ENCODE assay signal across 8 cellular contexts in the genomic region with DNA sequence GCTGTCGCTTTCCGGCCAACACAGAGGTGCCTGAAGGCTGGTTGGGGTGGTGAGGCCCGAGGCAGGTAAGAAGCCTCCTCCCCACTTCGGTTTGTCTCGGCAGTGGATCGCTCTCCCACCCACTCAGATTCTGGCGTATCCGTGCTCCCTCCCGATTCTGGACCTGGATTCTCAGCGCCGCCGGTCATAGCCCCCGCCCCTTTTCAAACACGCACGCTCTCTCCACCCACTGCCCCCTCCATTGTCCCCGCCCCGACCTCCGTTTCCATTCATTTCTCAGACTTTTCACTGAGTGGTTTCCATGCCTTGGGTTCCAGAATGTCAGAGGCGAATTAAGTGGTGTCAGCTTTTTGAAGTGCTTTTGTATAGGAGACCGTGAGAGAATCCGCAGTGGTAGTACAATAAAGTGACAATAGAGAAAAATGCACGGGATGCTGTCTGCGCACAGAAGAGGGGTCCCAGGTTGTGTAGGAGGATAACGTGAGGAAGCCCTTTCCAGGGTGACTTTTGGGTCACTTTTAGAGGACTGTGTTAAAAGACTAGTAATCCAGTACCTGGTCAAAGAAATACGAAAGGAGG. TPM values are rescaled to one million over a fixed set of nuclear protein-coding genes. Genes with fewer than 3 reads are reported as not detected.
DNase-seq lines count a peak whose midpoint lies in the region; ATAC-seq, FAIRE-seq and TF ChIP-seq lines count a peak whose summit lies in the region.

A gene (plus strand): TSS at position 4 of the 579 bp plus-strand sequence. CDS start 21,221 bp downstream, outside the sequence.

- CTCF ChIA-PET in HepG2 (lab: Yijun Ruan, JAX; ENCODE audit: low intra/inter-chr PET ratio, low total read pairs): no interaction called here

- TSS peak; percentile 87 for BruUV-seq in HepG2 (replicated peaks; lab: Mats Ljungman, UMichigan)

- TF ChIP-seq POLR2A in NB4 (IDR thresholded peaks at IDR 0.05; ENCODE audit: extremely low read depth, insufficient read length) (peak; percentile 81), HepG2 (IDR thresholded peaks at IDR 0.05; ENCODE audit: insufficient read depth in 1 of 2, low read depth in 2 of 2, low read length in 2 of 2) (peak; percentile 91 to 93), tibial nerve (IDR thresholded peaks at IDR 0.05) (no peak)

- TF ChIP-seq EP300 in HepG2 (IDR thresholded peaks at IDR 0.05; ENCODE audit: low read depth in 2 of 2, low read length in 2 of 2): no peak
- no peak for TF ChIP-seq EP300 in HepG2 (CRISPR knock-in tag; IDR thresholded peaks at IDR 0.05; ENCODE audit: borderline replicate concordance)
- TF ChIP-seq EP300 in tibial nerve (IDR thresholded peaks at IDR 0.05): peak in 1 of 2 donors; percentile 2

- H3K4me3 ChIP-seq in NB4 (ENCODE audit: low read depth, low read length): peak within 1 kb of the TSS; percentile 84
- peak within 1 kb of the TSS; percentile 98 for H3K4me3 ChIP-seq in bronchial epithelial cell (ENCODE audit: low read depth, low read length)
- peak within 1 kb of the TSS; percentile 93 to 98 (median 96) for H3K4me3 ChIP-seq in HepG2 (replicated peaks in 1 of 3; ENCODE audit: insufficient read depth in 1 of 3, low read depth in 2 of 3, low read length in 3 of 3)
- peak within 1 kb of the TSS; percentile 70 to 98 (median 94) for H3K4me3 ChIP-seq in tibial nerve

- H3K9ac ChIP-seq in HepG2 (ENCODE audit: insufficient read depth, low read depth, low read length): peak within 1 kb of the TSS; percentile 91

- POLR2A ChIA-PET in HepG2 (lab: Yijun Ruan, JAX): interaction anchor here (0.6 to 1.5 kb wide), 8 partner anchors 12 to 340 kb away, joined by 3 to 5 read pairs (median 3); no protein-coding TSS in a partner anchor

- intact Hi-C loops in HepG2 (cut with micrococcal nuclease; ENCODE audit: unreplicated experiment): no loop called here

- H3K4me2 ChIP-seq in HepG2 (ENCODE audit: low read depth, low read length): peak within 1 kb of the TSS; percentile 96

- under 1% methylated on average over 23 of the region's 25 CpGs for WGBS in HepG2 (ENCODE audit: low lambda C conversion rate)
- WGBS in tibial nerve, 2 donors: 1% methylated on average over 25 of the region's 25 CpGs

- H3K79me2 ChIP-seq in HepG2 (ENCODE audit: insufficient read depth, low read length): peaks cover 13% of the 10 kb centered on the region

- no peaks in the 10 kb centered on the region for H3K9me3 ChIP-seq in HepG2 (ENCODE audit: low read length)
- H3K9me3 ChIP-seq in tibial nerve: no peaks in the 10 kb centered on the region

- TF ChIP-seq CTCF in NB4 (IDR thresholded peaks at IDR 0.05; ENCODE audit: low read depth, low read length): no peak
- no peak for TF ChIP-seq CTCF in bronchial epithelial cell (IDR thresholded peaks at IDR 0.05; ENCODE audit: insufficient read depth, low read length, severe bottlenecking)
- TF ChIP-seq CTCF in HepG2 (CRISPR knock-in tag; IDR thresholded peaks at IDR 0.05): no peak
- no peak for TF ChIP-seq CTCF in tibial nerve (IDR thresholded peaks at IDR 0.05)

- in situ Hi-C loops in HepG2 (cut with HindIII; ENCODE audit: extremely low pct_ligation_motif_present, low pct_unique_long_range_greater_than_20kb): no loop called here

- peak; percentile 76 for DNase-seq in NCI-H146 treated with DMSO at 0.1 percent for 48 hours (lab: John Stamatoyannopoulos, UW; ENCODE audit: unreplicated experiment)
- no peak for DNase-seq in NCI-H146 (lab: John Stamatoyannopoulos, UW)
- DNase-seq in NB4 (ENCODE audit: low read depth): no peak
- no peak for DNase-seq in bronchial epithelial cell (ENCODE audit: low read depth)
- DNase-seq in HepG2 (ENCODE audit: low spot score): no peak
- DNase-seq in tibial nerve (ENCODE audit: low spot score in 2 of 2): no peak
- no peak for DNase-seq in GM19238 (ENCODE audit: insufficient read length, low spot score)

- H3K27me3 ChIP-seq in bronchial epithelial cell (ENCODE audit: control insufficient read depth, insufficient read depth, low read length) (no peaks in the 10 kb centered on the region), HepG2 (ENCODE audit: control insufficient read depth in 1 of 2, insufficient read depth in 2 of 2, low read length in 2 of 2) (no peaks in the 10 kb centered on the region), tibial nerve (no peaks in the 10 kb centered on the region)

- peak within 1 kb of the TSS; percentile 95 for H2AFZ ChIP-seq in HepG2 (ENCODE audit: low read length)

- H3K4me1 ChIP-seq in HepG2 (ENCODE audit: insufficient read depth, low read length) (peaks cover 26% of the 10 kb centered on the region), tibial nerve (peaks cover 0 to 44% (median 13%) of the 10 kb centered on the region in 4 donors)

- no peak for TF ChIP-seq RAD21 in HepG2 (CRISPR knock-in tag; IDR thresholded peaks at IDR 0.05)

- peak within 1 kb of the TSS; percentile 95 for H3K27ac ChIP-seq in HepG2 (ENCODE audit: extremely low read length, insufficient read depth, low read length)
- peak within 1 kb of the TSS; percentile 96 to 99 (median 97) for H3K27ac ChIP-seq in tibial nerve

- ATAC-seq in GM21717 (IDR thresholded peaks at IDR 0.05; ENCODE audit: unreplicated experiment) (peak; percentile 27), HepG2 (peak; percentile 63)

- no peak for FAIRE-seq in bronchial epithelial cell (lab: Jason Lieb, UNC)
- FAIRE-seq in HepG2 (lab: Jason Lieb, UNC): no peak

- H3K36me3 ChIP-seq in bronchial epithelial cell (ENCODE audit: control insufficient read depth, insufficient read depth, low read length): no peaks in the 10 kb centered on the region
- H3K36me3 ChIP-seq in HepG2 (replicated peaks in 1 of 2; ENCODE audit: control insufficient read depth in 1 of 2, insufficient read depth in 2 of 2, low read length in 2 of 2): no peaks in the 10 kb centered on the region
- H3K36me3 ChIP-seq in tibial nerve: no peaks in the 10 kb centered on the region

- no peaks in the 10 kb centered on the region for H4K20me1 ChIP-seq in HepG2 (ENCODE audit: insufficient read depth, low read length)

TF ChIP-seq in HepG2, 621 proteins besides CTCF, POLR2A, EP300 and RAD21 (continues in another document):
- TF ChIP-seq, protein P1, sequence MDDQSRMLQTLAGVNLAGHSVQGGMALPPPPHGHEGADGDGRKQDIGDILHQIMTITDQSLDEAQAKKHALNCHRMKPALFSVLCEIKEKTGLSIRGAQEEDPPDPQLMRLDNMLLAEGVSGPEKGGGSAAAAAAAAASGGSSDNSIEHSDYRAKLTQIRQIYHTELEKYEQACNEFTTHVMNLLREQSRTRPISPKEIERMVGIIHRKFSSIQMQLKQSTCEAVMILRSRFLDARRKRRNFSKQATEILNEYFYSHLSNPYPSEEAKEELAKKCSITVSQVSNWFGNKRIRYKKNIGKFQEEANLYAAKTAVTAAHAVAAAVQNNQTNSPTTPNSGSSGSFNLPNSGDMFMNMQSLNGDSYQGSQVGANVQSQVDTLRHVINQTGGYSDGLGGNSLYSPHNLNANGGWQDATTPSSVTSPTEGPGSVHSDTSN (CRISPR knock-in tag; IDR thresholded peaks at IDR 0.05; ENCODE audit: borderline replicate concordance): no peak
- TF ChIP-seq ZNF235 (CRISPR knock-in tag; IDR thresholded peaks at IDR 0.05; ENCODE audit: borderline replicate concordance) (no peak), ZNF746 (CRISPR knock-in tag; IDR thresholded peaks at IDR 0.05) (no peak), GTF2F1 (IDR thresholded peaks at IDR 0.05; ENCODE audit: low read length) (no peak), ZNF660 (CRISPR knock-in tag; IDR thresholded peaks at IDR 0.05; ENCODE audit: borderline replicate concordance, low read depth) (no peak), JUNB (CRISPR knock-in tag; IDR thresholded peaks at IDR 0.05; ENCODE audit: borderline replicate concordance) (no peak)
- TF ChIP-seq, protein P2, sequence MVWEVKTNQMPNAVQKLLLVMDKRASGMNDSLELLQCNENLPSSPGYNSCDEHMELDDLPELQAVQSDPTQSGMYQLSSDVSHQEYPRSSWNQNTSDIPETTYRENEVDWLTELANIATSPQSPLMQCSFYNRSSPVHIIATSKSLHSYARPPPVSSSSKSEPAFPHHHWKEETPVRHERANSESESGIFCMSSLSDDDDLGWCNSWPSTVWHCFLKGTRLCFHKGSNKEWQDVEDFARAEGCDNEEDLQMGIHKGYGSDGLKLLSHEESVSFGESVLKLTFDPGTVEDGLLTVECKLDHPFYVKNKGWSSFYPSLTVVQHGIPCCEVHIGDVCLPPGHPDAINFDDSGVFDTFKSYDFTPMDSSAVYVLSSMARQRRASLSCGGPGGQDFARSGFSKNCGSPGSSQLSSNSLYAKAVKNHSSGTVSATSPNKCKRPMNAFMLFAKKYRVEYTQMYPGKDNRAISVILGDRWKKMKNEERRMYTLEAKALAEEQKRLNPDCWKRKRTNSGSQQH (CRISPR knock-in tag; IDR thresholded peaks at IDR 0.05; ENCODE audit: low read depth): peak; percentile 75; the same call in 1 of the 2 replicates

RNA-seq across cellular contexts. Expression of the gene that starts here (rescaled TPM):
- total RNA-seq in bronchial epithelial cell (1.1 and 2.3 TPM in 2 replicates), HepG2 (2016; rRNA removed; fragmentation: Illumina TruSeq; extraction: Trizol) (2.7 and 4.2 TPM in 2 replicates), tibial nerve (1 to 10 TPM; 1.2 to 2.2 (median 1.9) TPM)
- total RNA-seq in HepG2 (2016; cell fraction: cytosol; rRNA removed; fragmentation: Illumina TruSeq; extraction: Trizol; ENCODE audit: low read depth): 1.7 and 2.0 TPM in 2 replicates
- 2.9 and 3.6 TPM in 2 replicates for total RNA-seq in HepG2 (2016; cell fraction: insoluble cytoplasmic fraction; rRNA removed; fragmentation: Illumina TruSeq; extraction: Trizol)
- total RNA-seq in HepG2 (2016; cell fraction: membrane; rRNA removed; fragmentation: Illumina TruSeq; extraction: Trizol): 3.1 and 4.7 TPM in 2 replicates
- 1.5 and 1.9 TPM in 2 replicates for total RNA-seq in HepG2 (2016; cell fraction: nucleus; rRNA removed; fragmentation: Illumina TruSeq; extraction: Trizol)
- 2.8 and 3.0 TPM in 2 replicates for polyA plus RNA-seq in HepG2 (2011; rRNA removed)
- 0.67 and 1.2 TPM in 2 replicates for polyA plus RNA-seq in HepG2 (2011; cell fraction: cytosol; rRNA removed)
- polyA plus RNA-seq in HepG2 (2011; cell fraction: nucleus; rRNA removed): 0.55 and 0.76 TPM in 2 replicates
- polyA plus RNA-seq in HepG2 (2012): 1.3 and 1.6 TPM in 2 replicates
- polyA plus RNA-seq in HepG2 (2016; cell fraction: cytosol; fragmentation: Illumina TruSeq; extraction: Trizol; ENCODE audit: low read depth): 0.55 and 0.58 TPM in 2 replicates
- polyA plus RNA-seq in HepG2 (2016; cell fraction: insoluble cytoplasmic fraction; fragmentation: Illumina TruSeq; extraction: Trizol; ENCODE audit: low read depth): 3.7 and 4.8 TPM in 2 replicates
- polyA plus RNA-seq in HepG2 (2016; cell fraction: membrane; fragmentation: Illumina TruSeq; extraction: Trizol; ENCODE audit: low read depth): 0.64 and 1.0 TPM in 2 replicates
- polyA plus RNA-seq in HepG2 (2016; cell fraction: nucleus; fragmentation: Illumina TruSeq; extraction: Trizol; ENCODE audit: insufficient read depth, low read depth): 1.7 and 2.0 TPM in 2 replicates
- 8.9 and 17.1 TPM in 2 replicates for polyA minus RNA-seq in HepG2 (2011; rRNA and poly(A)+ RNA removed; ENCODE audit: low replicate concordance)
- polyA minus RNA-seq in HepG2 (2011; cell fraction: cytosol; rRNA and poly(A)+ RNA removed): 2.3 and 2.9 TPM in 2 replicates
- 0.90 and 1.7 TPM in 2 replicates for polyA minus RNA-seq in HepG2 (2011; cell fraction: nucleus; rRNA and poly(A)+ RNA removed)

Comparison
In these comparisons a context has a peak if more than half of its experiments do, and no peak if none do; other contexts are left out.
1. POLR2A ChIP-seq: peak in NB4 (single experiment) and HepG2 (2 of 2); none in tibial nerve (0 of 2).
2. Peak in every context shown above with its lines, with median percentiles within 50 percentile points of each other: H3K4me3 ChIP-seq.